Comparison of ENCODE assay signal across 18 cellular contexts in the genomic region with DNA sequence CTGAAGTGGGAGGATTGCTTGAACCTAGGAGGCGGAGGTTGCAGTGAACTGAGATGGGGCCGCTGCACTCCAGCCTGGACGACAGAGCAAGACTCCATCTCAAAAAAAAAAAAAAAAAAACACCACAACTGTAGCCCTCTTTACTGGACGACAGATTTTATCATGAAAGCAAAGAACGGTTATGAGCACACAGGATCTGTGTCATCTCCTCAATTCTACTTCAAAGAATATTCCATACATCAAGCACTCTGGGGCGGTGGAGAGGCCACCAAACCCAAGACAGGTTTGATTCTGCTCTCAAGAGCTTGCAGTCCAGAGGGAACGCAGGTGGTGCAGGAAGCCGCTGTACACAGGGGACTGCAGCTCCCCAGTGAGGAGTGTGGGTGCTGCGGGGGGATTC.
"Had no signal": no experiment of that assay in that cellular context is flagged by ENCODE, and none has a peak within 500 bp of the region (broad histone marks: within the 10 kb centered on the region; RNA-seq: fewer than 3 reads in every experiment).

No MANE protein-coding gene starts in this region.

- H3K9ac ChIP-seq: SK-N-SH had no signal

- H3K4me2 ChIP-seq: SK-N-SH had no signal

- H3K9me3 ChIP-seq: esophagus muscularis mucosa, gastroesophageal sphincter, lower lobe of right lung, SK-N-SH had no signal

- H3K27ac ChIP-seq: lower lobe of right lung had no signal

- H3K4me3 ChIP-seq: esophagus muscularis mucosa, gastroesophageal sphincter, lower lobe of right lung had no signal

- DNase-seq: activated B cell treated with CpG ODN at 0.5 μM for 24 hours; activated CD4-positive, alpha-beta memory T cell treated with anti-CD3 and anti-CD28 coated beads for 36 hours; activated CD4-positive, alpha-beta T cell treated with anti-CD3 and anti-CD28 coated beads for 4 hours; activated naive CD4-positive, alpha-beta T cell; activated naive CD8-positive, alpha-beta T cell treated with anti-CD3 and anti-CD28 coated beads for 36 hours; activated T-cell treated with anti-CD3 and anti-CD28 coated beads for 4 hours; amniotic stem cell; effector CD4-positive, alpha-beta T cell; immature natural killer cell; lower lobe of right lung; natural killer cell; SK-N-SH; stimulated activated CD8-positive, alpha-beta memory T cell treated with anti-CD3 and anti-CD28 coated beads, Interleukin-4, amount 100 ng/mL, for 48 hours; stimulated activated naive CD8-positive, alpha-beta T cell treated with anti-CD3 and anti-CD28 coated beads, Interleukin-15, Interleukin-2, amounts not matched to agents 100 U/mL and 50 U/mL, for 24 hours; substantia nigra had no signal

- H3K27me3 ChIP-seq: esophagus muscularis mucosa, gastroesophageal sphincter had no signal

- ATAC-seq: activated T-helper 17 cell treated with anti-CD3 and anti-CD28 coated beads, Interleukin-2, amount 50 U/mL, for 72 hours; gastroesophageal sphincter; natural killer cell; stimulated activated naive CD8-positive, alpha-beta T cell treated with anti-CD3 and anti-CD28 coated beads, Interleukin-15, Interleukin-2, amounts not matched to agents 100 U/mL and 50 U/mL, for 24 hours had no signal

- H3K36me3 ChIP-seq: esophagus muscularis mucosa, gastroesophageal sphincter, lower lobe of right lung had no signal
